ENCODE assay signal across 8 cellular contexts in genomic region chr14:38721822-38722431, GRCh38.
DNase-seq lines count a peak whose midpoint lies in the region; ATAC-seq and TF ChIP-seq lines count a peak whose summit lies in the region.

No MANE protein-coding gene starts in this region.

- H3K4me2 ChIP-seq in mesendoderm (ENCODE audit: low read length) = no peak overlapping the region

- no peaks in the 10 kb centered on the region for H3K27me3 Mint-ChIP-seq in endothelial cell (ENCODE audit: unreplicated experiment)

- H3K9me3 Mint-ChIP-seq in endothelial cell (ENCODE audit: unreplicated experiment) = no peaks in the 10 kb centered on the region

- H3K23ac ChIP-seq in mesendoderm (ENCODE audit: low read length) = no peak overlapping the region

- no peak overlapping the region for H2AK5ac ChIP-seq in mesendoderm (ENCODE audit: low read length)

- ATAC-seq in GM21529 (IDR thresholded peaks at IDR 0.05; ENCODE audit: unreplicated experiment) = peak; percentile 92

- no peaks in the 10 kb centered on the region for H3K27me3 ChIP-seq in mesendoderm (ENCODE audit: insufficient read depth, low read length, poor library complexity)
- H3K27me3 ChIP-seq in uterus = no peaks in the 10 kb centered on the region

- no peaks in the 10 kb centered on the region for H3K79me2 ChIP-seq in mesendoderm (ENCODE audit: control insufficient read depth, insufficient read depth, low read length)

- H3K27ac ChIP-seq in SK-N-MC = no peak overlapping the region
- no peak overlapping the region for H3K27ac ChIP-seq in mesendoderm (ENCODE audit: low read depth, low read length)
- H3K27ac ChIP-seq in uterus = no peak overlapping the region

- no peak overlapping the region for H4K8ac ChIP-seq in mesendoderm (ENCODE audit: low read depth, low read length)

- TF ChIP-seq CTCF in endothelial cell (IDR thresholded peaks at IDR 0.05; ENCODE audit: unreplicated experiment) (peak; percentile 89), uterus (IDR thresholded peaks at IDR 0.05) (peak; percentile 27 to 58 (median 46))

- no peak overlapping the region for H3K4ac ChIP-seq in mesendoderm (ENCODE audit: low read depth, low read length)

- no peak overlapping the region for H3K4me3 Mint-ChIP-seq in endothelial cell (ENCODE audit: unreplicated experiment)

- H3K9ac ChIP-seq in SK-N-MC (ENCODE audit: insufficient read length) (no peak overlapping the region), mesendoderm (ENCODE audit: low read length) (no peak overlapping the region)

- H3K4me1 Mint-ChIP-seq in endothelial cell (ENCODE audit: unreplicated experiment) = no peaks in the 10 kb centered on the region

- H4K5ac ChIP-seq in mesendoderm (ENCODE audit: low read length) = no peak overlapping the region

- WGBS in mesendoderm (ENCODE audit: extremely low coverage, insufficient coverage, low lambda C conversion rate) = no CpG with 5 or more reads among the region's 4 CpGs

- DNase-seq in activated T-cell treated with anti-CD3 and anti-CD28 coated beads for 24 hours (ENCODE audit: low read depth) (peak; percentile 1), HT-29 (ENCODE audit: low spot score) (peak; percentile 72), SK-N-MC (ENCODE audit: low read depth, low spot score) (peak; percentile 22), endothelial cell (ENCODE audit: low spot score) (peak; percentile 69), mesendoderm (peak; percentile 70), uterus (peak; percentile 21 to 33)
- no peak for DNase-seq in activated T-cell treated with anti-CD3 and anti-CD28 coated beads, Interleukin-2, amount 50 U/mL, for 1 hour

- H3K18ac ChIP-seq in mesendoderm (ENCODE audit: low read length) = no peak overlapping the region

- H2BK5ac ChIP-seq in mesendoderm (ENCODE audit: low read length) = no peak overlapping the region

- no peaks in the 10 kb centered on the region for H3K36me3 ChIP-seq in SK-N-MC (ENCODE audit: insufficient read depth, low read length)
- H3K36me3 ChIP-seq in mesendoderm (ENCODE audit: control insufficient read depth, insufficient read depth, low read length) = no peaks in the 10 kb centered on the region
- H3K36me3 ChIP-seq in uterus = no peaks in the 10 kb centered on the region

- intact Hi-C loops in uterus (cut with DNase I; ENCODE audit: low total_unique reads) = no loop called here

- no peaks in the 10 kb centered on the region for H3K36me3 Mint-ChIP-seq in endothelial cell (ENCODE audit: low read depth, unreplicated experiment)

- no peak for TF ChIP-seq POLR2A in uterus (IDR thresholded peaks at IDR 0.05)

- H2BK120ac ChIP-seq in mesendoderm (ENCODE audit: low read depth, low read length) = no peak overlapping the region

- H2BK15ac ChIP-seq in mesendoderm (replicated peaks; ENCODE audit: low read depth) = no peak overlapping the region

- H3K56ac ChIP-seq in mesendoderm (ENCODE audit: low read length) = no peak overlapping the region

- H3K9me3 ChIP-seq in SK-N-MC (ENCODE audit: low read depth, low read length) (no peaks in the 10 kb centered on the region), uterus (no peaks in the 10 kb centered on the region)

- H3K4me1 ChIP-seq in mesendoderm (ENCODE audit: control insufficient read depth, low read depth, low read length) (no peaks in the 10 kb centered on the region), uterus (no peaks in the 10 kb centered on the region)

- no peaks in the 10 kb centered on the region for H3K79me1 ChIP-seq in mesendoderm (ENCODE audit: low read length)

- H3K27ac Mint-ChIP-seq in endothelial cell (ENCODE audit: unreplicated experiment) = no peak overlapping the region

- H3K4me3 ChIP-seq in SK-N-MC (no peak overlapping the region), mesendoderm (ENCODE audit: low read length) (no peak overlapping the region), uterus (no peak overlapping the region)
